In genomic region chr2:136049991-136050573, GRCh38 we compare ENCODE assay signal across 19 cellular contexts.
DNase-seq lines count a peak whose midpoint lies in the region; ATAC-seq and TF ChIP-seq lines count a peak whose summit lies in the region.
"Had no signal": no experiment of that assay in that cellular context is flagged by ENCODE, and none has a peak within 500 bp of the region (broad histone marks: within the 10 kb centered on the region; RNA-seq: fewer than 3 reads in every experiment).

No MANE protein-coding gene starts in this region.

- H3K36me3 ChIP-seq in CD8-positive, alpha-beta memory T cell (ENCODE audit: insufficient read depth, low read length): no peaks in the 10 kb centered on the region
- H3K36me3 ChIP-seq in heart left ventricle: no peaks in the 10 kb centered on the region
- H3K36me3 ChIP-seq: ovary, thoracic aorta had no signal

- no peaks in the 10 kb centered on the region for H3K9me3 ChIP-seq in CD8-positive, alpha-beta memory T cell (ENCODE audit: low read length)
- no peaks in the 10 kb centered on the region for H3K9me3 ChIP-seq in heart left ventricle
- H3K9me3 ChIP-seq: mucosa of descending colon, ovary, thoracic aorta had no signal

- CTCF ChIA-PET in CD8-positive, alpha-beta memory T cell (lab: Charles Lee): no interaction called here
- CTCF ChIA-PET in RWPE1 (lab: Yijun Ruan, JAX): no interaction called here

- WGBS in heart left ventricle, 4 donors: 66 to 71% (median 68%) methylated on average over 2 of the region's 2 CpGs

- no peak overlapping the region for H3K27ac ChIP-seq in CD8-positive, alpha-beta memory T cell (ENCODE audit: low read depth, low read length)
- H3K27ac ChIP-seq in RWPE1 (no peak overlapping the region), heart left ventricle (no peak overlapping the region)
- H3K27ac ChIP-seq: ovary, thoracic aorta had no signal

- H3K27me3 ChIP-seq in CD8-positive, alpha-beta memory T cell (ENCODE audit: insufficient read depth, low read length, poor library complexity, severe bottlenecking): no peaks in the 10 kb centered on the region
- H3K27me3 ChIP-seq in heart left ventricle: peaks cover 0 to 2% (median 0%) of the 10 kb centered on the region in 9 donors
- H3K27me3 ChIP-seq: ovary had no signal

- H3K36me3 Mint-ChIP-seq in CD14-positive monocyte: no peaks in the 10 kb centered on the region
- H3K36me3 Mint-ChIP-seq in CD8-positive, alpha-beta memory T cell: no peaks in the 10 kb centered on the region
- H3K36me3 Mint-ChIP-seq in activated T-helper 2 cell treated with anti-CD3 and anti-CD28 coated beads, Interferon-gamma antibody, Interleukin-2, Interleukin-4, amounts not matched to agents 10 μg/mL and 5 μg/mL and 100 μg/mL, durations not matched to agents 14 hours and 24 hours and 36 hours (ENCODE audit: low read depth): peaks cover 11% of the 10 kb centered on the region
- H3K36me3 Mint-ChIP-seq in memory B cell: no peaks in the 10 kb centered on the region
- no peaks in the 10 kb centered on the region for H3K36me3 Mint-ChIP-seq in mesothelial cell of epicardium
- H3K36me3 Mint-ChIP-seq: WTC11 had no signal

- no peak for DNase-seq in CD14-positive monocyte (ENCODE audit: low spot score)
- DNase-seq in CD8-positive, alpha-beta memory T cell: no peak
- no peak for DNase-seq in activated T-helper 2 cell treated with anti-CD3 and anti-CD28 coated beads, Interferon-gamma antibody, Interleukin-2, Interleukin-4, amounts not matched to agents 10 μg/mL and 5 μg/mL and 100 μg/mL, durations not matched to agents 14 hours and 24 hours and 36 hours (ENCODE audit: low spot score)
- no peak for DNase-seq in memory B cell (ENCODE audit: low spot score in 2 of 2)
- no peak for DNase-seq in RWPE1 (ENCODE audit: low spot score)
- DNase-seq in NCI-H128 (lab: John Stamatoyannopoulos, UW; ENCODE audit: unreplicated experiment): no peak
- no peak for DNase-seq in mesothelial cell of epicardium (ENCODE audit: low spot score in 2 of 2, unreplicated experiment in 2 of 2)
- DNase-seq in heart left ventricle: no peak
- DNase-seq: activated CD8-positive, alpha-beta memory T cell treated with anti-CD3 and anti-CD28 coated beads, Interleukin-2, amount 50 U/mL, for 48 hours; effector memory CD4-positive, alpha-beta T cell; HFFc6; kidney glomerular epithelial cell; mucosa of descending colon; NCI-H146; NCI-H345; ovary; SW 1271 had no signal

- intact Hi-C loops in CD14-positive monocyte (cut with micrococcal nuclease) (loop anchor here (5.0 to 10.0 kb wide), 2 partner anchors 43 to 65 kb away; partner anchors contain the start of gene CXCR4 (in 1 of the 2)), heart left ventricle (cut with DNase I) (no loop called here)
- intact Hi-C loops in activated T-helper 2 cell treated with anti-CD3 and anti-CD28 coated beads, Interferon-gamma antibody, Interleukin-2, Interleukin-4, amounts not matched to agents 10 μg/mL and 5 μg/mL and 100 μg/mL, durations not matched to agents 14 hours and 24 hours and 36 hours (cut with micrococcal nuclease): loop anchor here (1.0 to 2.0 kb wide), 2 partner anchors 7 to 41 kb away; no protein-coding TSS in a partner anchor

- H3K27ac Mint-ChIP-seq in CD14-positive monocyte (peak overlapping the region in 5 of 7 donors; percentile 19 to 79 (median 59)), memory B cell (peak overlapping the region; percentile 41), mesothelial cell of epicardium (no peak overlapping the region)
- peak overlapping the region; percentile 15 to 96 (median 78) for H3K27ac Mint-ChIP-seq in CD8-positive, alpha-beta memory T cell
- H3K27ac Mint-ChIP-seq in activated T-helper 2 cell treated with anti-CD3 and anti-CD28 coated beads, Interferon-gamma antibody, Interleukin-2, Interleukin-4, amounts not matched to agents 10 μg/mL and 5 μg/mL and 100 μg/mL, durations not matched to agents 14 hours and 24 hours and 36 hours: peak overlapping the region; percentile 91
- H3K27ac Mint-ChIP-seq: HFFc6, WTC11 had no signal

- POLR2A ChIA-PET in CD8-positive, alpha-beta memory T cell (lab: Charles Lee): interaction anchor here (0.8 kb wide), 1 partner anchor 278 kb away, joined by 3 read pairs; no protein-coding TSS in a partner anchor
- POLR2A ChIA-PET in RWPE1 (lab: Yijun Ruan, JAX; ENCODE audit: low non-redundant PET): no interaction called here

- H3K4me1 Mint-ChIP-seq in CD14-positive monocyte: peaks cover 49% of the 10 kb centered on the region
- peaks cover 52 to 62% (median 60%) of the 10 kb centered on the region in 3 donors for H3K4me1 Mint-ChIP-seq in CD8-positive, alpha-beta memory T cell
- peaks cover 70% of the 10 kb centered on the region for H3K4me1 Mint-ChIP-seq in activated T-helper 2 cell treated with anti-CD3 and anti-CD28 coated beads, Interferon-gamma antibody, Interleukin-2, Interleukin-4, amounts not matched to agents 10 μg/mL and 5 μg/mL and 100 μg/mL, durations not matched to agents 14 hours and 24 hours and 36 hours (ENCODE audit: low read depth)
- H3K4me1 Mint-ChIP-seq in memory B cell: peaks cover 27% of the 10 kb centered on the region
- no peaks in the 10 kb centered on the region for H3K4me1 Mint-ChIP-seq in mesothelial cell of epicardium

- H3K27me3 Mint-ChIP-seq in CD14-positive monocyte (ENCODE audit: low read depth in 3 of 3) (no peaks in the 10 kb centered on the region), memory B cell (no peaks in the 10 kb centered on the region), mesothelial cell of epicardium (ENCODE audit: low read depth) (peaks cover 3% of the 10 kb centered on the region)
- no peaks in the 10 kb centered on the region for H3K27me3 Mint-ChIP-seq in CD8-positive, alpha-beta memory T cell
- H3K27me3 Mint-ChIP-seq in activated T-helper 2 cell treated with anti-CD3 and anti-CD28 coated beads, Interferon-gamma antibody, Interleukin-2, Interleukin-4, amounts not matched to agents 10 μg/mL and 5 μg/mL and 100 μg/mL, durations not matched to agents 14 hours and 24 hours and 36 hours (ENCODE audit: low read depth): no peaks in the 10 kb centered on the region

- no peak for TF ChIP-seq POLR2A in heart left ventricle (IDR thresholded peaks at IDR 0.05)

- H3K4me3 Mint-ChIP-seq in CD14-positive monocyte: no peak overlapping the region
- peak overlapping the region in 1 of 7 donors; percentile 9 for H3K4me3 Mint-ChIP-seq in CD8-positive, alpha-beta memory T cell
- H3K4me3 Mint-ChIP-seq in activated T-helper 2 cell treated with anti-CD3 and anti-CD28 coated beads, Interferon-gamma antibody, Interleukin-2, Interleukin-4, amounts not matched to agents 10 μg/mL and 5 μg/mL and 100 μg/mL, durations not matched to agents 14 hours and 24 hours and 36 hours (ENCODE audit: low read depth): no peak overlapping the region
- no peak overlapping the region for H3K4me3 Mint-ChIP-seq in memory B cell
- no peak overlapping the region for H3K4me3 Mint-ChIP-seq in mesothelial cell of epicardium
- H3K4me3 Mint-ChIP-seq: HFFc6, WTC11 had no signal

- H3K4me3 ChIP-seq in CD8-positive, alpha-beta memory T cell (ENCODE audit: low read length): no peak overlapping the region
- H3K4me3 ChIP-seq in heart left ventricle: no peak overlapping the region
- H3K4me3 ChIP-seq: mucosa of descending colon, ovary, thoracic aorta had no signal

- peaks cover 65% of the 10 kb centered on the region for H3K4me1 ChIP-seq in CD8-positive, alpha-beta memory T cell (ENCODE audit: insufficient read depth, low read length)
- H3K4me1 ChIP-seq in heart left ventricle: peaks cover 0 to 17% (median 0%) of the 10 kb centered on the region in 12 donors

- H3K9me3 Mint-ChIP-seq in CD14-positive monocyte (peaks cover 0 to 7% (median 0%) of the 10 kb centered on the region in 7 donors), memory B cell (peaks cover 1% of the 10 kb centered on the region), mesothelial cell of epicardium (no peaks in the 10 kb centered on the region)
- H3K9me3 Mint-ChIP-seq in CD8-positive, alpha-beta memory T cell: no peaks in the 10 kb centered on the region
- peaks cover 12% of the 10 kb centered on the region for H3K9me3 Mint-ChIP-seq in activated T-helper 2 cell treated with anti-CD3 and anti-CD28 coated beads, Interferon-gamma antibody, Interleukin-2, Interleukin-4, amounts not matched to agents 10 μg/mL and 5 μg/mL and 100 μg/mL, durations not matched to agents 14 hours and 24 hours and 36 hours
- H3K9me3 Mint-ChIP-seq: HFFc6, WTC11 had no signal

- no peak for TF ChIP-seq CTCF in CD14-positive monocyte (IDR thresholded peaks at IDR 0.05)
- TF ChIP-seq CTCF in RWPE1 (conservative IDR thresholded peaks at IDR 0.05; ENCODE audit: low read depth): no peak
- no peak for TF ChIP-seq CTCF in mesothelial cell of epicardium (IDR thresholded peaks at IDR 0.05; ENCODE audit: unreplicated experiment)
- TF ChIP-seq CTCF in heart left ventricle (IDR thresholded peaks at IDR 0.05): no peak

- ATAC-seq in memory B cell (ENCODE audit: low read depth) (no peak), heart left ventricle (no peak)
- ATAC-seq: mucosa of descending colon, WTC11 had no signal

Comparison
In these comparisons a context has a peak if more than half of its experiments do, and no peak if none do; other contexts are left out.
1. intact Hi-C loops: an anchor here in CD14-positive monocyte (5.0 to 10.0 kb wide) and activated T-helper 2 cell treated with anti-CD3 and anti-CD28 coated beads, Interferon-gamma antibody, Interleukin-2, Interleukin-4, amounts not matched to agents 10 μg/mL and 5 μg/mL and 100 μg/mL, durations not matched to agents 14 hours and 24 hours and 36 hours (1.0 to 2.0 kb wide); none called in heart left ventricle.